In genomic region chr2:17337507-17337906, GRCh38 we compare ENCODE assay signal across 34 cellular contexts.
"Had no signal": no experiment of that assay in that cellular context is flagged by ENCODE, and none has a peak within 500 bp of the region (broad histone marks: within the 10 kb centered on the region; RNA-seq: fewer than 3 reads in every experiment).

No MANE protein-coding gene starts in this region.

- H3K27me3 ChIP-seq: body of pancreas, brain microvascular endothelial cell, breast epithelium, cardiac muscle cell had no signal

- DNase-seq: activated CD4-positive, alpha-beta memory T cell treated with anti-CD3 and anti-CD28 coated beads, Interleukin-2, amount 10 ng/mL, durations not matched to agents 7 days and 5 days; activated CD4-positive, alpha-beta T cell treated with anti-CD3 and anti-CD28 coated beads for 48 hours; activated CD4-positive, alpha-beta T cell treated with anti-CD3 and anti-CD28 coated beads, Interleukin-2, amount 10 ng/mL, durations not matched to agents 7 days and 5 days; activated CD4-positive, alpha-beta T cell treated with anti-CD3 and anti-CD28 coated beads, Interleukin-2, amount 50 U/mL, for 48 hours; activated CD4-positive, CD25-positive, alpha-beta regulatory T cell; activated CD8-positive, alpha-beta memory T cell treated with anti-CD3 and anti-CD28 coated beads for 24 hours; activated CD8-positive, alpha-beta memory T cell treated with anti-CD3 and anti-CD28 coated beads, Interleukin-2, amount 10 ng/mL, durations not matched to agents 7 days and 5 days; activated CD8-positive, alpha-beta memory T cell treated with anti-CD3 and anti-CD28 coated beads, Interleukin-2, amount 50 U/mL, for 48 hours; activated CD8-positive, alpha-beta T cell treated with anti-CD3 and anti-CD28 coated beads, Interleukin-2, amount 10 ng/mL, durations not matched to agents 7 days and 5 days; activated effector memory CD4-positive, alpha-beta T cell treated with Interleukin-2 at 50 U/mL for 16 hours; activated gamma-delta T cell; activated naive CD4-positive, alpha-beta T cell treated with anti-CD3 and anti-CD28 coated beads, Interleukin-2, amount 10 ng/mL, durations not matched to agents 7 days and 5 days; activated naive CD4-positive, alpha-beta T cell treated with Interleukin-2 at 50 U/mL for 16 hours; activated naive CD8-positive, alpha-beta T cell treated with anti-CD3 and anti-CD28 coated beads, Interleukin-2, amount 10 ng/mL, durations not matched to agents 7 days and 5 days; activated naive CD8-positive, alpha-beta T cell treated with anti-CD3 and anti-CD28 coated beads, Interleukin-2, amount 50 U/mL, for 24 hours; activated T-cell treated with anti-CD3 and anti-CD28 coated beads, Interleukin-2, amount 50 U/mL, for 24 hours; activated T-cell treated with anti-CD3 and anti-CD28 coated beads, Interleukin-2, amount 50 U/mL, for 48 hours; amygdala; anterior cingulate cortex; body of pancreas; brain microvascular endothelial cell; caudate nucleus; cerebellar nuclear complex; SW 1271; T-helper 1 cell; T-helper 2 cell; T-helper 9 cell; WERI-Rb-1 had no signal

- H3K36me3 ChIP-seq: brain microvascular endothelial cell, breast epithelium, cardiac muscle cell, WERI-Rb-1 had no signal

- ATAC-seq: activated CD4-positive, CD25-positive, alpha-beta regulatory T cell treated with anti-CD3 and anti-CD28 coated beads, Interleukin-2, amount 50 U/mL, for 24 hours; activated CD8-positive, alpha-beta memory T cell treated with anti-CD3 and anti-CD28 coated beads, Interleukin-2, amount 10 ng/mL, durations not matched to agents 7 days and 5 days; activated CD8-positive, alpha-beta T cell treated with anti-CD3 and anti-CD28 coated beads, Interleukin-2, amount 10 ng/mL, durations not matched to agents 7 days and 5 days; activated naive CD8-positive, alpha-beta T cell treated with anti-CD3 and anti-CD28 coated beads, Interleukin-2, amount 50 U/mL, for 24 hours; body of pancreas; WTC11 had no signal

- H3K4me1 ChIP-seq: body of pancreas, breast epithelium had no signal

- H3K27ac ChIP-seq: body of pancreas, brain microvascular endothelial cell, breast epithelium, cardiac muscle cell, WERI-Rb-1 had no signal

- H3K4me3 ChIP-seq: body of pancreas, breast epithelium, cardiac muscle cell had no signal

- H3K9me3 ChIP-seq: body of pancreas, breast epithelium had no signal

- FAIRE-seq: astrocyte, TTC549 had no signal
